ENCODE assay signal across 11 cellular contexts in genomic region chr12:26156996-26157395, GRCh38.
DNase-seq lines count a peak whose midpoint lies in the region; ATAC-seq lines count a peak whose summit lies in the region.
"Had no signal": no experiment of that assay in that cellular context is flagged by ENCODE, and none has a peak within 500 bp of the region (broad histone marks: within the 10 kb centered on the region; RNA-seq: fewer than 3 reads in every experiment).

No MANE protein-coding gene starts in this region.

- H3K9me3 Mint-ChIP-seq in memory B cell: peaks cover 5% of the 10 kb centered on the region
- H3K9me3 Mint-ChIP-seq: activated naive CD4-positive, alpha-beta T cell treated with anti-CD3 and anti-CD28 coated beads, Interleukin-2, amount 50 U/mL, for 24 hours had no signal

- DNase-seq in memory B cell (ENCODE audit: low spot score in 2 of 2) (no peak), NCI-H2227 treated with DMSO at 0.1 percent for 48 hours (lab: John Stamatoyannopoulos, UW) (no peak), cerebellar nuclear complex (lab: John Stamatoyannopoulos, UW) (no peak), NCI-H446 treated with DMSO at 0.1 percent for 48 hours (lab: John Stamatoyannopoulos, UW) (no peak), RKO (ENCODE audit: low spot score) (no peak)
- DNase-seq: heart right ventricle, NCI-H1105 treated with DMSO at 0.1 percent for 48 hours had no signal

- H3K4me1 Mint-ChIP-seq in memory B cell: peaks cover 60% of the 10 kb centered on the region
- H3K4me1 Mint-ChIP-seq: activated naive CD4-positive, alpha-beta T cell treated with anti-CD3 and anti-CD28 coated beads, Interleukin-2, amount 50 U/mL, for 24 hours had no signal

- peak overlapping the region; percentile 95 for H3K27ac Mint-ChIP-seq in memory B cell
- H3K27ac Mint-ChIP-seq: activated naive CD4-positive, alpha-beta T cell treated with anti-CD3 and anti-CD28 coated beads, Interleukin-2, amount 50 U/mL, for 24 hours had no signal

- peaks cover 6% of the 10 kb centered on the region for H3K36me3 Mint-ChIP-seq in memory B cell
- H3K36me3 Mint-ChIP-seq: activated naive CD4-positive, alpha-beta T cell treated with anti-CD3 and anti-CD28 coated beads, Interleukin-2, amount 50 U/mL, for 24 hours had no signal

- no peaks in the 10 kb centered on the region for H3K27me3 Mint-ChIP-seq in memory B cell

- peak overlapping the region; percentile 81 for H3K4me3 Mint-ChIP-seq in memory B cell
- H3K4me3 Mint-ChIP-seq: activated naive CD4-positive, alpha-beta T cell treated with anti-CD3 and anti-CD28 coated beads, Interleukin-2, amount 50 U/mL, for 24 hours had no signal

- ATAC-seq in GM19025 (IDR thresholded peaks at IDR 0.05; ENCODE audit: low read depth, unreplicated experiment) (peak; percentile 22), HG02759 (IDR thresholded peaks at IDR 0.05; ENCODE audit: unreplicated experiment) (peak; percentile 31), HG03565 (IDR thresholded peaks at IDR 0.05; ENCODE audit: unreplicated experiment) (peak; percentile 12), memory B cell (ENCODE audit: low read depth) (no peak)
- ATAC-seq: heart right ventricle had no signal
